Comparison of ENCODE assay signal across 22 cellular contexts in the genomic region with DNA sequence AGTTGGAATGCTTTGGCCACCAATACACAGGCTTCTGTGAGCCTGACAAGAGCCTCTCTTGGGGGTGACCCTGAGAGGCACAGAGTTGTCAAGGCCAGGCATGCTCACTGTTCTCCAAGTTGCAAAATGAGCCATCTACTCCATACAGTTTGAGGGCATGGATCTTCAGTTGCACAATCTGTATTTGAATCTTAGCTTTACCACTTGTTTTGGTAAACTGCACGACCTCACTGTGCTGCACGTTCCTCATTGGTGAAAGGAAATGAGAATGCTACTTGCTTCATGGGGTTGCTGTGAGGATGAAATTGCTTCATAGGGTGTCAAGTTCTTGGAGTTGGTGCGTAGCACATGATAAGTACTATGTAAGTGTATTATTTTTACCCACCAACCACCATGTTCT. TPM values are rescaled to one million over a fixed set of nuclear protein-coding genes. Genes with fewer than 3 reads are reported as not detected.
A peak's percentile ranks its signal among the peaks of the same experiment; 100 is the strongest.
DNase-seq lines count a peak whose midpoint lies in the region; ATAC-seq and TF ChIP-seq lines count a peak whose summit lies in the region.
"Had no signal": no experiment of that assay in that cellular context is flagged by ENCODE, and none has a peak within 500 bp of the region (broad histone marks: within the 10 kb centered on the region; RNA-seq: fewer than 3 reads in every experiment).

No MANE protein-coding gene starts in this region.

- no peak overlapping the region for H3K14ac ChIP-seq in mesenchymal stem cell (ENCODE audit: low read length in 2 of 2)

- no peak overlapping the region for H4K8ac ChIP-seq in mesenchymal stem cell (ENCODE audit: low read length)

- no peak overlapping the region for H2BK12ac ChIP-seq in mesenchymal stem cell (ENCODE audit: low read length in 2 of 2)

- H3K36me3 ChIP-seq in mesenchymal stem cell (ENCODE audit: control insufficient read depth in 1 of 2, insufficient read depth in 2 of 2, low read depth in 1 of 2, low read length in 2 of 2): no peaks in the 10 kb centered on the region
- H3K36me3 ChIP-seq: right atrium auricular region, uterus had no signal

- H4K91ac ChIP-seq in mesenchymal stem cell (ENCODE audit: low read length): no peak overlapping the region

- H3K27me3 ChIP-seq in mesenchymal stem cell (ENCODE audit: control insufficient read depth in 1 of 2, insufficient read depth in 1 of 2, low read length in 2 of 2): no peaks in the 10 kb centered on the region
- H3K27me3 ChIP-seq: right atrium auricular region, uterus had no signal

- H3K27ac ChIP-seq in mesenchymal stem cell (ENCODE audit: low read length, poor library complexity, severe bottlenecking): no peak overlapping the region
- H3K27ac ChIP-seq: right atrium auricular region, uterus, VCaP had no signal

- no peak for TF ChIP-seq CTCF in cardiac fibroblast (IDR thresholded peaks at IDR 0.05; ENCODE audit: low read depth, low read length)

- ATAC-seq in HG02571 (IDR thresholded peaks at IDR 0.05; ENCODE audit: unreplicated experiment): no peak
- ATAC-seq in HG03460 (IDR thresholded peaks at IDR 0.05; ENCODE audit: unreplicated experiment): no peak
- ATAC-seq: activated CD8-positive, alpha-beta T cell treated with anti-CD3 and anti-CD28 coated beads for 36 hours had no signal

- no peak overlapping the region for H3K4me2 ChIP-seq in mesenchymal stem cell (ENCODE audit: low read length, poor library complexity, severe bottlenecking)

- H3K79me1 ChIP-seq in mesenchymal stem cell (replicated peaks; ENCODE audit: low read length, poor library complexity, severe bottlenecking): no peaks in the 10 kb centered on the region

- H2BK15ac ChIP-seq in mesenchymal stem cell (ENCODE audit: low read depth, poor library complexity, severe bottlenecking): no peak overlapping the region

- DNase-seq in GF-D8 (lab: John Stamatoyannopoulos, UW): peak; percentile 48
- peak; percentile 88 for DNase-seq in NOMO-1 treated with dmso at 0.1 percent for 144 hours (lab: John Stamatoyannopoulos, UW; ENCODE audit: unreplicated experiment)
- peak; percentile 42 to 44 for DNase-seq in cardiac fibroblast (ENCODE audit: low read depth in 2 of 2)
- DNase-seq in mesenchymal stem cell: peak; percentile 88
- no peak for DNase-seq in posterior vena cava (ENCODE audit: low spot score)
- DNase-seq in stimulated activated CD4-positive, alpha-beta T cell treated with anti-CD3 and anti-CD28 coated beads, Interleukin-2, amount 100 ng/mL, for 48 hours: no peak
- DNase-seq: ACHN; activated CD8-positive, alpha-beta T cell treated with anti-CD3 and anti-CD28 coated beads for 36 hours; activated naive CD8-positive, alpha-beta T cell treated with anti-CD3 and anti-CD28 coated beads for 36 hours; activated T-cell treated with anti-CD3 and anti-CD28 coated beads, Interleukin-2, amount 50 U/mL, for 72 hours; CD8-positive, alpha-beta memory T cell; DND-41; effector CD4-positive, alpha-beta T cell; NCI-H1048; NCI-H2081 treated with DMSO at 0.1 percent for 48 hours; NCI-H748 treated with DMSO at 0.1 percent for 48 hours; stimulated activated CD4-positive, alpha-beta T cell treated with anti-CD3 and anti-CD28 coated beads, Interleukin-1b, Interleukin-23, amount 100 ng/mL, for 48 hours; uterus had no signal

- 66% methylated on average over 2 of the region's 3 CpGs for WGBS in mesenchymal stem cell

- H3K9me3 ChIP-seq in mesenchymal stem cell (ENCODE audit: control insufficient read depth, low read length): no peaks in the 10 kb centered on the region
- H3K9me3 ChIP-seq: right atrium auricular region, uterus had no signal

- intact Hi-C loops in posterior vena cava (cut with DNase I): no loop called here

- no peak overlapping the region for H3K9ac ChIP-seq in mesenchymal stem cell (ENCODE audit: low read length)

- H3K23ac ChIP-seq in mesenchymal stem cell (ENCODE audit: low read length in 2 of 2): no peak overlapping the region

- no peak overlapping the region for H3K4me3 ChIP-seq in cardiac fibroblast (replicated peaks in 1 of 2; ENCODE audit: low read depth in 2 of 2, low read length in 2 of 2)
- no peak overlapping the region for H3K4me3 ChIP-seq in mesenchymal stem cell (ENCODE audit: insufficient read depth in 1 of 2, low read depth in 1 of 2, low read length in 2 of 2)
- H3K4me3 ChIP-seq: right atrium auricular region, uterus had no signal

- H3K4ac ChIP-seq in mesenchymal stem cell (ENCODE audit: low read depth in 1 of 2, low read length in 2 of 2): no peak overlapping the region

- H2AFZ ChIP-seq in mesenchymal stem cell (ENCODE audit: low read depth, low read length): no peak overlapping the region

- no peak overlapping the region for H2BK120ac ChIP-seq in mesenchymal stem cell (ENCODE audit: low read depth, low read length)

- H2BK5ac ChIP-seq in mesenchymal stem cell (ENCODE audit: low read depth, low read length, poor library complexity, severe bottlenecking): no peak overlapping the region

- H2AK5ac ChIP-seq in mesenchymal stem cell (ENCODE audit: low read length, severe bottlenecking): no peak overlapping the region

- peaks cover 3% of the 10 kb centered on the region for H3K4me1 ChIP-seq in mesenchymal stem cell (ENCODE audit: control insufficient read depth, insufficient read depth, low read depth, low read length)
- H3K4me1 ChIP-seq: uterus had no signal

- no peak overlapping the region for H3K18ac ChIP-seq in mesenchymal stem cell (ENCODE audit: low read depth in 1 of 2, low read length in 2 of 2)

RNA-seq across cellular contexts. Expression of gene HAAO, which starts 12.0 kb away (rescaled TPM):
- polyA plus RNA-seq in mesenchymal stem cell (2013, experiment 1 of 2): 1.9 TPM
- 1.8 TPM for polyA plus RNA-seq in mesenchymal stem cell (2013, experiment 2 of 2)
- total RNA-seq in posterior vena cava: 10 to 100 TPM in 1 of 2 donors, 1 to 10 TPM in 1; 5.1 to 15.0 TPM
- polyA plus RNA-seq: CD8-positive, alpha-beta memory T cell had no signal

RNA-seq across cellular contexts. Expression of gene OXER1, which starts 40.4 kb away (rescaled TPM):
- 0.33 TPM for polyA plus RNA-seq in mesenchymal stem cell (2013, experiment 1 of 2)
- polyA plus RNA-seq in mesenchymal stem cell (2013, experiment 2 of 2): 0.21 TPM
- 1 to 10 TPM in 1 of 2 donors, under 1 TPM in 1; 1.00 to 2.2 TPM for total RNA-seq in posterior vena cava

Comparison
In these comparisons a context has a peak if more than half of its experiments do, and no peak if none do; other contexts are left out.
1. DNase-seq: peak in GF-D8 (single experiment), NOMO-1 treated with dmso at 0.1 percent for 144 hours (single experiment), cardiac fibroblast (2 of 2) and mesenchymal stem cell (single experiment); none in posterior vena cava (single experiment) and stimulated activated CD4-positive, alpha-beta T cell treated with anti-CD3 and anti-CD28 coated beads, Interleukin-2, amount 100 ng/mL, for 48 hours (0 of 2).